8 cellular contexts compared by ENCODE assay signal in genomic region chr2:74834806-74835755, GRCh38. TPM values are rescaled to one million over a fixed set of nuclear protein-coding genes. Genes with fewer than 3 reads are reported as not detected.
DNase-seq lines count a peak whose midpoint lies in the region; ATAC-seq and TF ChIP-seq lines count a peak whose summit lies in the region.

No MANE protein-coding gene starts in this region.

- peak overlapping the region; percentile 99 for H3K27ac Mint-ChIP-seq in GM23338

- TF ChIP-seq CTCF in GM10266 (IDR thresholded peaks at IDR 0.05; ENCODE audit: control insufficient read depth, insufficient read depth, low read depth, missing control alignments) = no peak
- no peak for TF ChIP-seq CTCF in GM23338 (conservative IDR thresholded peaks at IDR 0.05; ENCODE audit: low read depth in 2 of 2)

- H3K36me3 Mint-ChIP-seq in GM23338 (ENCODE audit: low read depth) = peaks cover 11% of the 10 kb centered on the region

- peak overlapping the region; percentile 95 for H3K4me3 Mint-ChIP-seq in GM23338

- ATAC-seq in GM23338 = peak; percentile 66

- peaks cover 5% of the 10 kb centered on the region; the same call in 1 of the 2 replicates for H3K9me2 ChIP-seq in GM23338 (ENCODE audit: insufficient read depth)

- H3K4me3 ChIP-seq in GM23338 = peak overlapping the region; percentile 98

- peaks cover 50% of the 10 kb centered on the region for H3K79me2 ChIP-seq in GM23338 (replicated peaks; ENCODE audit: insufficient read depth)

- peaks cover 25% of the 10 kb centered on the region for H4K20me1 ChIP-seq in GM23338 (replicated peaks; ENCODE audit: insufficient read depth)

- DNase-seq in GM10266 (ENCODE audit: extremely low spot score) (peak; percentile 84), GM23338 (ENCODE audit: low spot score) (peak; percentile 97), LHCN-M2 (ENCODE audit: low read depth) (peak; percentile 41), T-helper 2 cell (peak; percentile 20 to 78 (median 45)), astrocyte of the hippocampus (ENCODE audit: low read depth, low spot score) (peak; percentile 64), iris pigment epithelial cell (ENCODE audit: low read depth) (peak; percentile 36), putamen (ENCODE audit: low spot score) (no peak)
- peak; percentile 79 for DNase-seq in stimulated activated CD4-positive, alpha-beta T cell treated with anti-CD3 and anti-CD28 coated beads, Interleukin-1b, Interleukin-23, amount 100 ng/mL, for 48 hours

- peaks cover 32% of the 10 kb centered on the region for H3K4me1 ChIP-seq in GM23338 (ENCODE audit: insufficient read depth)

- peaks cover 10% of the 10 kb centered on the region for H3K27me3 Mint-ChIP-seq in GM23338 (ENCODE audit: insufficient read depth, low read depth, poor library complexity)

- H3K36me3 ChIP-seq in GM23338 (ENCODE audit: insufficient read depth) = no peaks in the 10 kb centered on the region

- H3K9me3 Mint-ChIP-seq in GM23338 = peaks cover 2% of the 10 kb centered on the region; the same call in 2 of the 3 replicates

- H3K4me1 Mint-ChIP-seq in GM23338 = peaks cover 45% of the 10 kb centered on the region

- peak overlapping the region; percentile 99 for H3K27ac ChIP-seq in GM23338 (ENCODE audit: low read depth)

- H3K27me3 ChIP-seq in GM23338 (ENCODE audit: insufficient read depth) = no peaks in the 10 kb centered on the region

- H3F3A ChIP-seq in GM23338 (replicated peaks; ENCODE audit: low read depth) = peaks cover 12% of the 10 kb centered on the region

- peak overlapping the region; percentile 99 for H3K4me2 ChIP-seq in GM23338

- H2AFZ ChIP-seq in GM23338 = no peak overlapping the region

TF ChIP-seq in GM23338, 12 proteins besides CTCF, POLR2A, EP300 and RAD21:
- TF ChIP-seq JUNB (IDR thresholded peaks at IDR 0.05; ENCODE audit: unreplicated experiment) (no peak), POLR2AphosphoS5 (IDR thresholded peaks at IDR 0.05; ENCODE audit: low read depth) (peak; percentile 77), ZNF331 (CRISPR knock-in tag; IDR thresholded peaks at IDR 0.05; ENCODE audit: low read depth) (no peak), ZNF462 (CRISPR knock-in tag; IDR thresholded peaks at IDR 0.05) (no peak), CREB1 (CRISPR knock-in tag; IDR thresholded peaks at IDR 0.05; ENCODE audit: low read depth) (no peak), REST (IDR thresholded peaks at IDR 0.05; ENCODE audit: unreplicated experiment) (no peak), STAT1 (IDR thresholded peaks at IDR 0.05; ENCODE audit: unreplicated experiment) (no peak), ZNF114 (CRISPR knock-in tag; IDR thresholded peaks at IDR 0.05) (no peak), EZH2 (IDR thresholded peaks at IDR 0.05; ENCODE audit: low read depth, unreplicated experiment) (no peak), NANOG (IDR thresholded peaks at IDR 0.05; ENCODE audit: borderline replicate concordance) (no peak), EZH2phosphoT487 (IDR thresholded peaks at IDR 0.05; ENCODE audit: unreplicated experiment) (no peak)
- TF ChIP-seq, protein P1, sequence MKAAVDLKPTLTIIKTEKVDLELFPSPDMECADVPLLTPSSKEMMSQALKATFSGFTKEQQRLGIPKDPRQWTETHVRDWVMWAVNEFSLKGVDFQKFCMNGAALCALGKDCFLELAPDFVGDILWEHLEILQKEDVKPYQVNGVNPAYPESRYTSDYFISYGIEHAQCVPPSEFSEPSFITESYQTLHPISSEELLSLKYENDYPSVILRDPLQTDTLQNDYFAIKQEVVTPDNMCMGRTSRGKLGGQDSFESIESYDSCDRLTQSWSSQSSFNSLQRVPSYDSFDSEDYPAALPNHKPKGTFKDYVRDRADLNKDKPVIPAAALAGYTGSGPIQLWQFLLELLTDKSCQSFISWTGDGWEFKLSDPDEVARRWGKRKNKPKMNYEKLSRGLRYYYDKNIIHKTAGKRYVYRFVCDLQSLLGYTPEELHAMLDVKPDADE (IDR thresholded peaks at IDR 0.05) = 0 out of 2 replicates have a peak, but pooled peaks have one; percentile 21
TF ChIP-seq in GM23338: peak in this region for 2.

RNA-seq across cellular contexts. Expression of gene HK2, which starts 1.2 kb away (rescaled TPM):
- total RNA-seq in GM23338 (2014; rRNA removed; shearing (Covaris generic)) = 54.7 and 56.0 TPM in 2 replicates
- 23.2 and 24.3 TPM in 2 replicates for polyA plus RNA-seq in GM23338 (2016; fragmentation: Nextera tagmentation; extraction: Ambion mirVana)
- 8.5 and 9.8 TPM in 2 replicates for total RNA-seq in LHCN-M2 (2014; rRNA removed)
- polyA plus RNA-seq in LHCN-M2 (2012) = 8.1 TPM
